In the genomic region with DNA sequence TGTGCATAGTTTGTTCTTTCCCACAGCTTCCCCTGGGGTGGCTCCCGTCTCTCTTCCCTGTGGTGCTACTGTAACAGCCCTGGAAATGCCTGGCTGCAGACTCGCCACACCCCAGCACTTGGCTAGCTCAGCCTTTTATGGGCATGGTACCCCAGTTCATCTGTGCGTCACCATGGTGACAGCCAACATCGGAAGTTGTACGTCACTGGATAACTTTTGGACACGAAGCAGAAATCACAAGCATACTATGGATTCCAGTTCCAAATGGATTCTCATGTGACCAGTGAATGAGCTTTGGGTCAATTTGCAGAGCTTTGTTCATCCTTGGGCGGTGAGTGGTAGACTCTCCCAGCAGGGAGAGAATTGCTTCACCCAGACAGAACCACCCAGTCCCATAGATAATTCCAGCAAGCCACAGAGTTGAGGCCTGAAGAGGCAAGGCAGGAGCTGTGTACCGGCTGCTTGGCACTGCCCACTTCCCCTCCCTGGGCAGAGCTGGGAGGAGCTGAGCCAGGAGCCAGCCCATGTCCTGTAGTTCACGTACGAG, we compare ENCODE assay signal across 11 cellular contexts. TPM values are rescaled to one million over a fixed set of nuclear protein-coding genes. Genes with fewer than 3 reads are reported as not detected.
A peak's percentile ranks its signal among the peaks of the same experiment; 100 is the strongest.
DNase-seq lines count a peak whose midpoint lies in the region; ATAC-seq and TF ChIP-seq lines count a peak whose summit lies in the region.
"Had no signal": no experiment of that assay in that cellular context is flagged by ENCODE, and none has a peak within 500 bp of the region (broad histone marks: within the 10 kb centered on the region; RNA-seq: fewer than 3 reads in every experiment).

No MANE protein-coding gene starts in this region.

- peaks cover 12% of the 10 kb centered on the region for H3K4me1 ChIP-seq in fibroblast of lung (ENCODE audit: control insufficient read depth, extremely low read depth, insufficient read depth, low read length)
- peaks cover 5% of the 10 kb centered on the region for H3K4me1 ChIP-seq in mucosa of stomach (ENCODE audit: control insufficient read depth, insufficient read depth, low read length)
- H3K4me1 ChIP-seq in thyroid gland, result peaks cover 38 to 45% of the 10 kb centered on the region in 2 donors

- ATAC-seq in WTC11, result no peak
- ATAC-seq: SK-N-SH treated with all-trans-retinoic acid at 6 μM for 48 hours had no signal

- H3K36me3 Mint-ChIP-seq in WTC11, result no peaks in the 10 kb centered on the region; the same call in 1 of the 2 replicates

- no peaks in the 10 kb centered on the region for H3K79me2 ChIP-seq in fibroblast of lung (ENCODE audit: control insufficient read depth, insufficient read depth, low read length)

- no peak overlapping the region for H3K4me3 Mint-ChIP-seq in WTC11
- H3K4me3 Mint-ChIP-seq: central memory CD8-positive, alpha-beta T cell had no signal

- H3K9me3 Mint-ChIP-seq in WTC11, result no peaks in the 10 kb centered on the region
- H3K9me3 Mint-ChIP-seq: central memory CD8-positive, alpha-beta T cell had no signal

- DNase-seq in WTC11 (ENCODE audit: low spot score), result no peak
- DNase-seq in fibroblast of lung (ENCODE audit: low read depth in 2 of 2), result peak; percentile 66 to 89
- DNase-seq in thyroid gland, result peak; percentile 34 to 45
- no peak for DNase-seq in SW480 (ENCODE audit: low spot score)
- no peak for DNase-seq in stimulated activated CD4-positive, alpha-beta T cell treated with anti-CD3 and anti-CD28 coated beads, Interleukin-15, amount 100 ng/mL, for 24 hours
- no peak for DNase-seq in 8988T
- DNase-seq in NAMALWA (ENCODE audit: low spot score), result no peak
- DNase-seq: NCI-H2171 treated with DMSO at 0.1 percent for 48 hours had no signal

- no peaks in the 10 kb centered on the region; the same call in 1 of the 2 replicates for H3K27me3 Mint-ChIP-seq in WTC11 (ENCODE audit: low read depth)

- TF ChIP-seq CTCF in WTC11 (IDR thresholded peaks at IDR 0.05) (no peak), fibroblast of lung (conservative IDR thresholded peaks at IDR 0.05 in 1 of 2, IDR thresholded peaks at IDR 0.05 in 1 of 2; ENCODE audit: low read depth in 1 of 2, low read length in 2 of 2) (no peak), thyroid gland (IDR thresholded peaks at IDR 0.05) (no peak)

- CTCF ChIA-PET in WTC11 (lab: Charles Lee), result interaction anchor here (0.8 to 3.4 kb wide), 2 partner anchors 10 to 18 kb away, joined by 3 to 31 read pairs; no protein-coding TSS in a partner anchor

- H3K27me3 ChIP-seq in fibroblast of lung (ENCODE audit: control insufficient read depth, insufficient read depth, low read length) (no peaks in the 10 kb centered on the region), mucosa of stomach (ENCODE audit: control insufficient read depth, insufficient read depth, low read length) (no peaks in the 10 kb centered on the region), thyroid gland (no peaks in the 10 kb centered on the region)

- intact Hi-C loops in thyroid gland (cut with DNase I), result no loop called here

- H3K9ac ChIP-seq in fibroblast of lung (ENCODE audit: insufficient read depth, low read length) (no peak overlapping the region), mucosa of stomach (ENCODE audit: low read length) (peak overlapping the region; percentile 11)

- H3K36me3 ChIP-seq in fibroblast of lung (ENCODE audit: control insufficient read depth, insufficient read depth, low read length), result peaks cover 1% of the 10 kb centered on the region
- H3K36me3 ChIP-seq in mucosa of stomach (ENCODE audit: control insufficient read depth, insufficient read depth, low read length), result no peaks in the 10 kb centered on the region
- H3K36me3 ChIP-seq in thyroid gland, result peaks cover 0 to 5% of the 10 kb centered on the region in 2 donors

- no peak overlapping the region for H3K4me2 ChIP-seq in fibroblast of lung (ENCODE audit: extremely low read depth, insufficient read depth, low read length)

- POLR2A ChIA-PET in WTC11 (lab: Charles Lee), result no interaction called here

- H3K9me3 ChIP-seq in fibroblast of lung (ENCODE audit: control insufficient read depth, insufficient read depth, low read depth, low read length) (no peaks in the 10 kb centered on the region), mucosa of stomach (ENCODE audit: control insufficient read depth, low read length) (no peaks in the 10 kb centered on the region), thyroid gland (no peaks in the 10 kb centered on the region)

- peaks cover 4% of the 10 kb centered on the region for H3K4me1 Mint-ChIP-seq in WTC11
- H3K4me1 Mint-ChIP-seq: central memory CD8-positive, alpha-beta T cell had no signal

- peak overlapping the region; percentile 58 for H3K27ac ChIP-seq in fibroblast of lung (ENCODE audit: insufficient read depth, low read length)
- peak overlapping the region; percentile 74 to 89 (median 75) for H3K27ac ChIP-seq in thyroid gland

- no peak for TF ChIP-seq POLR2A in thyroid gland (IDR thresholded peaks at IDR 0.05)

- no peaks in the 10 kb centered on the region for H4K20me1 ChIP-seq in fibroblast of lung (ENCODE audit: control insufficient read depth, extremely low read depth, insufficient read depth, low read length)

- H3K4me3 ChIP-seq in fibroblast of lung (replicated peaks in 1 of 4; ENCODE audit: control extremely low read depth in 1 of 4, insufficient read depth in 1 of 4, low read depth in 3 of 4, low read length in 4 of 4) (no peak overlapping the region), mucosa of stomach (ENCODE audit: low read length) (no peak overlapping the region), thyroid gland (replicated peaks in 1 of 3) (no peak overlapping the region)

- H3K27ac Mint-ChIP-seq in WTC11, result peak overlapping the region; percentile 84; the same call in 1 of the 2 replicates

- WGBS in thyroid gland, 2 donors, result 51 to 67% methylated on average over 8 to 10 of the region's 10 CpGs

- H2AFZ ChIP-seq in fibroblast of lung (ENCODE audit: low read length), result no peak overlapping the region

TF ChIP-seq in WTC11, 78 proteins besides CTCF, POLR2A, EP300 and RAD21 (continues in another document):
- TF ChIP-seq GRHL2 (CRISPR knock-in tag; IDR thresholded peaks at IDR 0.05; ENCODE audit: insufficient replicate concordance, severe bottlenecking), result no peak
- TF ChIP-seq, protein P1, sequence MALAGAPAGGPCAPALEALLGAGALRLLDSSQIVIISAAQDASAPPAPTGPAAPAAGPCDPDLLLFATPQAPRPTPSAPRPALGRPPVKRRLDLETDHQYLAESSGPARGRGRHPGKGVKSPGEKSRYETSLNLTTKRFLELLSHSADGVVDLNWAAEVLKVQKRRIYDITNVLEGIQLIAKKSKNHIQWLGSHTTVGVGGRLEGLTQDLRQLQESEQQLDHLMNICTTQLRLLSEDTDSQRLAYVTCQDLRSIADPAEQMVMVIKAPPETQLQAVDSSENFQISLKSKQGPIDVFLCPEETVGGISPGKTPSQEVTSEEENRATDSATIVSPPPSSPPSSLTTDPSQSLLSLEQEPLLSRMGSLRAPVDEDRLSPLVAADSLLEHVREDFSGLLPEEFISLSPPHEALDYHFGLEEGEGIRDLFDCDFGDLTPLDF (CRISPR knock-in tag; IDR thresholded peaks at IDR 0.05), result no peak
- TF ChIP-seq, protein P2, sequence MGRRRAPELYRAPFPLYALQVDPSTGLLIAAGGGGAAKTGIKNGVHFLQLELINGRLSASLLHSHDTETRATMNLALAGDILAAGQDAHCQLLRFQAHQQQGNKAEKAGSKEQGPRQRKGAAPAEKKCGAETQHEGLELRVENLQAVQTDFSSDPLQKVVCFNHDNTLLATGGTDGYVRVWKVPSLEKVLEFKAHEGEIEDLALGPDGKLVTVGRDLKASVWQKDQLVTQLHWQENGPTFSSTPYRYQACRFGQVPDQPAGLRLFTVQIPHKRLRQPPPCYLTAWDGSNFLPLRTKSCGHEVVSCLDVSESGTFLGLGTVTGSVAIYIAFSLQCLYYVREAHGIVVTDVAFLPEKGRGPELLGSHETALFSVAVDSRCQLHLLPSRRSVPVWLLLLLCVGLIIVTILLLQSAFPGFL (CRISPR knock-in tag; IDR thresholded peaks at IDR 0.05; ENCODE audit: borderline replicate concordance), result no peak
- TF ChIP-seq, protein P3, sequence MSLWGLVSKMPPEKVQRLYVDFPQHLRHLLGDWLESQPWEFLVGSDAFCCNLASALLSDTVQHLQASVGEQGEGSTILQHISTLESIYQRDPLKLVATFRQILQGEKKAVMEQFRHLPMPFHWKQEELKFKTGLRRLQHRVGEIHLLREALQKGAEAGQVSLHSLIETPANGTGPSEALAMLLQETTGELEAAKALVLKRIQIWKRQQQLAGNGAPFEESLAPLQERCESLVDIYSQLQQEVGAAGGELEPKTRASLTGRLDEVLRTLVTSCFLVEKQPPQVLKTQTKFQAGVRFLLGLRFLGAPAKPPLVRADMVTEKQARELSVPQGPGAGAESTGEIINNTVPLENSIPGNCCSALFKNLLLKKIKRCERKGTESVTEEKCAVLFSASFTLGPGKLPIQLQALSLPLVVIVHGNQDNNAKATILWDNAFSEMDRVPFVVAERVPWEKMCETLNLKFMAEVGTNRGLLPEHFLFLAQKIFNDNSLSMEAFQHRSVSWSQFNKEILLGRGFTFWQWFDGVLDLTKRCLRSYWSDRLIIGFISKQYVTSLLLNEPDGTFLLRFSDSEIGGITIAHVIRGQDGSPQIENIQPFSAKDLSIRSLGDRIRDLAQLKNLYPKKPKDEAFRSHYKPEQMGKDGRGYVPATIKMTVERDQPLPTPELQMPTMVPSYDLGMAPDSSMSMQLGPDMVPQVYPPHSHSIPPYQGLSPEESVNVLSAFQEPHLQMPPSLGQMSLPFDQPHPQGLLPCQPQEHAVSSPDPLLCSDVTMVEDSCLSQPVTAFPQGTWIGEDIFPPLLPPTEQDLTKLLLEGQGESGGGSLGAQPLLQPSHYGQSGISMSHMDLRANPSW (CRISPR knock-in tag; conservative IDR thresholded peaks at IDR 0.05; ENCODE audit: low read depth), result no peak
- no peak for TF ChIP-seq TP53 (CRISPR knock-in tag; IDR thresholded peaks at IDR 0.05)

RNA-seq across cellular contexts. Expression of a gene that starts 54.4 kb away (rescaled TPM):
- total RNA-seq in WTC11 (2021), result 102 to 109 TPM (median 106 TPM) in 3 replicates
- total RNA-seq in fibroblast of lung, result 93.1 and 123 TPM in 2 replicates
- 43.8 and 463 TPM in 2 replicates for polyA plus RNA-seq in fibroblast of lung
- polyA plus RNA-seq in fibroblast of lung (2012), result 52.1 and 712 TPM in 2 replicates
- polyA minus RNA-seq in fibroblast of lung (ENCODE audit: low replicate concordance), result 56.9 and 841 TPM in 2 replicates
- 100 to 1,000 TPM in 3 of 4 donors, 10 to 100 TPM in 1; 97.6 to 193 (median 131) TPM for total RNA-seq in thyroid gland

RNA-seq across cellular contexts. Expression of a gene that starts 54.5 kb away (rescaled TPM):
- total RNA-seq in WTC11 (2021) (75.0 to 89.6 TPM (median 82.3 TPM) in 3 replicates), fibroblast of lung (34.0 and 57.5 TPM in 2 replicates), thyroid gland (100 to 1,000 TPM in 2 of 4 donors, 10 to 100 TPM in 2; 71.3 to 161 (median 112) TPM)
- 18.4 and 607 TPM in 2 replicates for polyA plus RNA-seq in fibroblast of lung
- 19.5 and 691 TPM in 2 replicates for polyA plus RNA-seq in fibroblast of lung (2012)
- polyA minus RNA-seq in fibroblast of lung (ENCODE audit: low replicate concordance), result 30.9 and 567 TPM in 2 replicates

Comparison
In these comparisons a context has a peak if more than half of its experiments do, and no peak if none do; other contexts are left out.
1. DNase-seq: peak in fibroblast of lung (2 of 2) and thyroid gland (2 of 2); none in WTC11 (single experiment), SW480 (single experiment), stimulated activated CD4-positive, alpha-beta T cell treated with anti-CD3 and anti-CD28 coated beads, Interleukin-15, amount 100 ng/mL, for 24 hours (single experiment), 8988T (single experiment) and NAMALWA (single experiment).